2 cellular contexts compared by ENCODE assay signal in genomic region chr7:101412976-101413375, GRCh38.
TF ChIP-seq lines count a peak whose summit lies in the region.

No MANE protein-coding gene starts in this region.

TF ChIP-seq in GM23338, 12 proteins besides CTCF, POLR2A, EP300 and RAD21:
- no peak for TF ChIP-seq NANOG (IDR thresholded peaks at IDR 0.05; ENCODE audit: borderline replicate concordance)

TF ChIP-seq in K562, 482 proteins besides CTCF, POLR2A, EP300 and RAD21:
- no peak for TF ChIP-seq FOXP1 (CRISPR knock-in tag; IDR thresholded peaks at IDR 0.05)
- TF ChIP-seq RFX5 (IDR thresholded peaks at IDR 0.05; ENCODE audit: low read depth, low read length) = no peak
- TF ChIP-seq CBFA2T3 (IDR thresholded peaks at IDR 0.05) = no peak
- TF ChIP-seq ID3 (CRISPR knock-in tag; IDR thresholded peaks at IDR 0.05) = no peak
- TF ChIP-seq ID3 (tag; IDR thresholded peaks at IDR 0.05) = no peak
- no peak for TF ChIP-seq ZNF445 (CRISPR knock-in tag; IDR thresholded peaks at IDR 0.05; ENCODE audit: low read depth)
- no peak for TF ChIP-seq HCFC1 (IDR thresholded peaks at IDR 0.05; ENCODE audit: low read depth, low read length)
- no peak for TF ChIP-seq TSHZ1 (CRISPR knock-in tag; IDR thresholded peaks at IDR 0.05)
- no peak for TF ChIP-seq PYGO2 (tag; IDR thresholded peaks at IDR 0.05)
- no peak for TF ChIP-seq NFIC (IDR thresholded peaks at IDR 0.05)
- TF ChIP-seq NELFE (IDR thresholded peaks at IDR 0.05; ENCODE audit: insufficient read depth, insufficient read length) = no peak
- TF ChIP-seq E2F4 (CRISPR knock-in tag; IDR thresholded peaks at IDR 0.05; ENCODE audit: low read depth) = no peak
- no peak for TF ChIP-seq ZZZ3 (IDR thresholded peaks at IDR 0.05)
- no peak for TF ChIP-seq RBM22 (IDR thresholded peaks at IDR 0.05; ENCODE audit: low read depth, low read length, poor library complexity, severe bottlenecking)
- TF ChIP-seq ZNF212 (CRISPR knock-in tag; IDR thresholded peaks at IDR 0.05) = no peak
- TF ChIP-seq GATA2 (CRISPR knock-in tag; IDR thresholded peaks at IDR 0.05) = no peak
- no peak for TF ChIP-seq RERE (CRISPR knock-in tag; IDR thresholded peaks at IDR 0.05; ENCODE audit: borderline replicate concordance)
- TF ChIP-seq RAD51 (IDR thresholded peaks at IDR 0.05; ENCODE audit: borderline replicate concordance, low read depth) = no peak
- TF ChIP-seq ZNF551 (CRISPR knock-in tag; IDR thresholded peaks at IDR 0.05) = no peak
